ENCODE assay signal across 1 cellular context in the genomic region with DNA sequence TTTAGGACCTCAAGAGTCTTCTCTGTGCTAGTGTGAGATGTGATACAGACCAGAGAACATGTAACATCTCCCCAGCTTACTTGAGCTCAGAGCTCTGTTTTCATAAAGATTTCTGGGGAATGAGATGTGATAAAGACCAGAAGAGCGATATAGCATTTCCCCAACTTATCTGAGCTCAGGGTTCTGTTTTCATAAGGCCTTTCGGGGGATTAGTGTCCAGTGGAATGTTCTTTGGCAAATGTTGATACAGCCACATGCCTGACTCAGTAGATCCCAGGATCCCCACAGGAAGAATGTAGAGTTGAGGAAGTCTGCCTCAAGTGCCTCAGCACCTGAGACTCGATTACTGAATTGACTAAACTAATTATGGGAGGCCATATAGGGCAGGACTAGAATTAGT.
TF ChIP-seq lines count a peak whose summit lies in the region.

No MANE protein-coding gene starts in this region.

TF ChIP-seq in HepG2, 621 proteins besides CTCF, POLR2A, EP300 and RAD21:
- TF ChIP-seq ZSCAN9 (CRISPR knock-in tag; IDR thresholded peaks at IDR 0.05; ENCODE audit: borderline replicate concordance) (no peak), PITX1 (CRISPR knock-in tag; IDR thresholded peaks at IDR 0.05) (peak; percentile 35; the same call in 1 of the 2 replicates), TEAD3 (CRISPR knock-in tag; optimal IDR thresholded peaks at IDR 0.05; ENCODE audit: borderline replicate concordance) (peak; percentile 75), SAFB2 (CRISPR knock-in tag; IDR thresholded peaks at IDR 0.05; ENCODE audit: borderline replicate concordance, low read depth) (no peak), ZNF660 (CRISPR knock-in tag; IDR thresholded peaks at IDR 0.05; ENCODE audit: borderline replicate concordance, low read depth) (no peak), ZNF570 (CRISPR knock-in tag; IDR thresholded peaks at IDR 0.05; ENCODE audit: borderline replicate concordance) (no peak), SOX13 (IDR thresholded peaks at IDR 0.05) (no peak), SOX13 (CRISPR knock-in tag; conservative IDR thresholded peaks at IDR 0.05 in 1 of 2, IDR thresholded peaks at IDR 0.05 in 1 of 2) (0 out of 4 replicates have a peak, but pooled peaks of 1 of the 2 experiments have one; percentile 9)
